Comparison of ENCODE assay signal across 10 cellular contexts in the genomic region with DNA sequence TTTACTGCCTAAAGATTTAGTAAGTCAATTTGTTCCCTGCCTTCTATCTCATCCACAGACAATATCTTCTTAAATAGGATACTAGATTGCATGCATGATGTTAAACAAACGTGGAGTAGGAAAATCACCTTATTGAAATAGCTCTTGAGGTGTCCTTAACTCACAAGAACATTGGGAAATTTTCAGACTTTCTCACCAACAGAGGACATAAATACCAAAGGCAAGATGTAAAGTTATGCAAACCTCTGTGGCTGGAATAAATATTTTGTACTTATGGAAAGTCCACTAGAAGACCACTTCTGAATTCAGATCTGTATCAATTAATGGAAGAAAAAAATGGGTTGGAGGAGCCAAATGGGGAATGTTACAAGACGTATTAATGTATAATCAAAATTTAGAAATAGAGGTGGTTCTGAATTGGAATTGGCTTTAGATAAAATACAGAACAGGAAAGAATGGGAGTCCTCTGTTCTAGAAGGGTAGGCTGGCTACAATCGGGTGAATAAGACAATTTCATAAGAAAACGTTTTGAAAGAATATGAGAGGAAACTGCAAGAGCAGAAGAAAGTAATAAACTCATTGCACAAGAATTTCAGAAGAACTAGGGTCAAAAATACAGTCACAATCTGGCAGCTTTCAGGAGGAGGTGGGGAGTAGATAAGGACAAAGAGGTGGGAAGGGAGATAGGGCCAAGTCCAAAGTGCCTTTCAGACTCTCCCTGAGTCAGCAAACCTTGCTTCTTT.
DNase-seq lines count a peak whose midpoint lies in the region; ATAC-seq and TF ChIP-seq lines count a peak whose summit lies in the region.
"Had no signal": no experiment of that assay in that cellular context is flagged by ENCODE, and none has a peak within 500 bp of the region (broad histone marks: within the 10 kb centered on the region; RNA-seq: fewer than 3 reads in every experiment).

No MANE protein-coding gene starts in this region.

- peak overlapping the region in 1 of 2 experiments; percentile 19 for H3K4me3 ChIP-seq in neutrophil (ENCODE audit: low read depth in 1 of 2, low read length in 1 of 2)

- TF ChIP-seq CTCF in neutrophil (IDR thresholded peaks at IDR 0.05), result no peak

- no peaks in the 10 kb centered on the region for H3K36me3 ChIP-seq in neutrophil

- DNase-seq in CD1c-positive myeloid dendritic cell (ENCODE audit: extremely low spot score) (peak; percentile 62), NOMO-1 treated with DMSO at 0.1 percent for 48 hours (lab: John Stamatoyannopoulos, UW; ENCODE audit: unreplicated experiment) (peak; percentile 69), dermis blood vessel endothelial cell (peak; percentile 28), NCI-H446 (lab: John Stamatoyannopoulos, UW) (no peak), COR-L47 (lab: John Stamatoyannopoulos, UW) (no peak), NAMALWA (ENCODE audit: low spot score) (no peak)
- DNase-seq: activated CD4-positive, alpha-beta memory T cell treated with anti-CD3 and anti-CD28 coated beads for 36 hours; NCI-H69 had no signal

- peaks cover 36 to 38% of the 10 kb centered on the region in 2 experiments for H3K4me1 ChIP-seq in neutrophil (ENCODE audit: control insufficient read depth in 1 of 2, insufficient read depth in 1 of 2, low read depth in 1 of 2, low read length in 1 of 2)

- no peak for ATAC-seq in GM21786 (IDR thresholded peaks at IDR 0.05; ENCODE audit: unreplicated experiment)

- H3K9me3 ChIP-seq in neutrophil, result no peaks in the 10 kb centered on the region

- H3K27me3 ChIP-seq in neutrophil, result no peaks in the 10 kb centered on the region

- peak overlapping the region; percentile 10 for H3K27ac ChIP-seq in neutrophil

Comparison
In these comparisons a context has a peak if more than half of its experiments do, and no peak if none do; other contexts are left out.
1. DNase-seq: peak in CD1c-positive myeloid dendritic cell (single experiment), NOMO-1 treated with DMSO at 0.1 percent for 48 hours (single experiment) and dermis blood vessel endothelial cell (single experiment); none in NCI-H446 (0 of 2), COR-L47 (single experiment) and NAMALWA (single experiment).